ENCODE assay signal across 2 cellular contexts in the genomic region with DNA sequence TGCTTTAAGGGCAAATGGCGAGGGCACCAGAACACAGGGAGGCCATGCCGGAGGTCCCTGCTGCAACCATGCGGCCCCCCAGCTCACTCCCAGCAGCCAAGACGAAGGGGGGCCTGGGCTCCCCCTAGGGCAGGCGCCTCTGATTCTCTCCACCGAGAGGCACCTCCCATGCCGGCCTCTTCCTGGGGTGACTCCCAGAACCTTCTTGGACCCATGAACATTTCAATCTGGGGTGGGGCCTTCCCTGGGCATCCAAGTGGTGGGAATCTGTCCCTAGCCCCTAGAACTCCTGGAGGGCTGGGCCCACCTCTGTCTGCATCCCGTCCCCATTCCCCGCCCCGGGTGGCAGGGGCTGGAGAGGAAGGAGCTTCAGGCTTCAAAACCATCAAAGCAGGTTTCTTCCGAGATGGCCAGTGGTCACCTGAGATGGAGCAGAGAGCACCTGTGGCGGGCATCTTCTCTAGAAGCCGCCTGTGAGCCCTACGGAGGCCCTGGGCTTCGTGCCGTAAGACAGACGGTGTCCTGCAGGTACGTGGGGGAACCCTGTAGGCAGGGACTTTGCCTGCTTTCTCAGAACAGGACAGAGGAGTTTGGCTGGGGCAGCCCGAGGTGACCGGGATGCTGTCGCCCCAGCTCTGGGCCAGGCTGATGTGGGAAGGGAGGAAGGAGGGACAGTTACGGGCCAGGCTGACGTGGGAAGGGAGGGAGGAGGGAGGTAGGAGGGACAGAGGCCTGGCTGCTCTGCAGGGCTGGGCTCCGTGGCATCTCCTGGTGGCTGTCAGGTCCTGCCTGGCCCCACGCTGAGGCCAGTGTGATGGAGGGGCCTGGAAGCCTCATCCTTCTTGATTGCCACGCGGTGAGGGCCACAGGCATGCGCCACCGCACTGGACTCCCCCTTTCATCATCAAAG.
TF ChIP-seq lines count a peak whose summit lies in the region.

No MANE protein-coding gene starts in this region.

TF ChIP-seq in GM12891, 5 proteins besides CTCF, POLR2A, EP300 and RAD21:
- TF ChIP-seq SPI1 (IDR thresholded peaks at IDR 0.05; ENCODE audit: low read depth, low read length), result no peak
- TF ChIP-seq POU2F2 (IDR thresholded peaks at IDR 0.05; ENCODE audit: low read depth, low read length), result no peak
- TF ChIP-seq TAF1 (IDR thresholded peaks at IDR 0.05; ENCODE audit: low read depth, low read length), result no peak
- TF ChIP-seq PAX5 (IDR thresholded peaks at IDR 0.05; ENCODE audit: insufficient read depth, low read length, severe bottlenecking), result no peak
- TF ChIP-seq POLR2AphosphoS5 (IDR thresholded peaks at IDR 0.05; ENCODE audit: low read depth, low read length), result peak; percentile 56; the same call in 1 of the 2 replicates

TF ChIP-seq in IMR-90, 13 proteins besides CTCF, POLR2A, EP300 and RAD21:
- TF ChIP-seq BHLHE40 (IDR thresholded peaks at IDR 0.05; ENCODE audit: low read depth, low read length) (no peak), MAZ (IDR thresholded peaks at IDR 0.05; ENCODE audit: borderline replicate concordance, low read depth, low read length) (no peak), MAFK (IDR thresholded peaks at IDR 0.05; ENCODE audit: low read depth, low read length) (no peak), RCOR1 (IDR thresholded peaks at IDR 0.05; ENCODE audit: insufficient replicate concordance, low read length) (no peak), SMC3 (IDR thresholded peaks at IDR 0.05; ENCODE audit: low read depth, low read length) (no peak), NFE2L2 (IDR thresholded peaks at IDR 0.05; ENCODE audit: low read depth, low read length) (no peak), RFX5 (IDR thresholded peaks at IDR 0.05; ENCODE audit: low read depth, low read length) (no peak), MXI1 (IDR thresholded peaks at IDR 0.05; ENCODE audit: borderline replicate concordance, low read depth, low read length) (no peak)
- TF ChIP-seq, protein P1, sequence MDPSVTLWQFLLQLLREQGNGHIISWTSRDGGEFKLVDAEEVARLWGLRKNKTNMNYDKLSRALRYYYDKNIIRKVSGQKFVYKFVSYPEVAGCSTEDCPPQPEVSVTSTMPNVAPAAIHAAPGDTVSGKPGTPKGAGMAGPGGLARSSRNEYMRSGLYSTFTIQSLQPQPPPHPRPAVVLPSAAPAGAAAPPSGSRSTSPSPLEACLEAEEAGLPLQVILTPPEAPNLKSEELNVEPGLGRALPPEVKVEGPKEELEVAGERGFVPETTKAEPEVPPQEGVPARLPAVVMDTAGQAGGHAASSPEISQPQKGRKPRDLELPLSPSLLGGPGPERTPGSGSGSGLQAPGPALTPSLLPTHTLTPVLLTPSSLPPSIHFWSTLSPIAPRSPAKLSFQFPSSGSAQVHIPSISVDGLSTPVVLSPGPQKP (IDR thresholded peaks at IDR 0.05; ENCODE audit: borderline replicate concordance, low read depth, low read length), result no peak
